In the genomic region with DNA sequence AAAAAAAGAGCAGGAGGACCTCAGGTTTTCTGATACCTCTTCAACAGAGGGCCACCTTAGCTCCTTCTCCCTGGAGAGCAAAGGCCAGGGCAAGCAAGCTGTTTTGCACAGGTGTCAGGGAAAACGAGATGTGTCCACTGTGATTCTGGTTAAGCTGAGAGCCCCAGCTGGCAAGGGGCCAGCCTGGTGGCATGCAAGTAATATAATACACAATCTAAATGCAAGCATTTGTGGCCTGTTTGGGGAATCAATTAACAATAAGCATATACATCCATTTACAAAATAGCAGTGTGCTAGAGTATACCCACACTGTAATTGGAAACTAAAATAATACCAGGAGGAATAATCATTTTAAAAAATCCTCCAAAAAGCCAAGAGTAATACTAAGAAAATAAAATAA, we compare ENCODE assay signal across 22 cellular contexts.
DNase-seq lines count a peak whose midpoint lies in the region; ATAC-seq and TF ChIP-seq lines count a peak whose summit lies in the region.
"Had no signal": no experiment of that assay in that cellular context is flagged by ENCODE, and none has a peak within 500 bp of the region (broad histone marks: within the 10 kb centered on the region; RNA-seq: fewer than 3 reads in every experiment).

No MANE protein-coding gene starts in this region.

- H3K9me2 ChIP-seq in GM23248 (ENCODE audit: insufficient read depth), result no peaks in the 10 kb centered on the region

- H3K79me2 ChIP-seq in GM23248 (ENCODE audit: insufficient read depth), result no peaks in the 10 kb centered on the region

- H3K4me3 ChIP-seq in right cardiac atrium (ENCODE audit: low read length) (no peak overlapping the region), right atrium auricular region (no peak overlapping the region), GM23248 (no peak overlapping the region)
- H3K4me3 ChIP-seq: PC-9, right lobe of liver, SK-N-MC, upper lobe of left lung had no signal

- peak overlapping the region; percentile 48 for H3K27ac ChIP-seq in right cardiac atrium (ENCODE audit: low read length)
- H3K27ac ChIP-seq in right atrium auricular region, result peak overlapping the region in 1 of 2 donors; percentile 74
- H3K27ac ChIP-seq in GM23248, result no peak overlapping the region
- H3K27ac ChIP-seq: HL-60, PC-9, right lobe of liver, SK-N-MC had no signal

- TF ChIP-seq CTCF in right atrium auricular region (IDR thresholded peaks at IDR 0.05), result no peak

- H3K4me1 ChIP-seq in right cardiac atrium (ENCODE audit: control insufficient read depth, insufficient read depth, low read length), result peaks cover 4% of the 10 kb centered on the region
- H3K4me1 ChIP-seq in right atrium auricular region, result peaks cover 0 to 25% of the 10 kb centered on the region in 2 donors
- peaks cover 58% of the 10 kb centered on the region for H3K4me1 ChIP-seq in GM23248 (ENCODE audit: insufficient read depth)
- H3K4me1 ChIP-seq: right lobe of liver had no signal

- in situ Hi-C loops in GM23248 (cut with MboI), result no loop called here

- peaks cover 34% of the 10 kb centered on the region for H3F3A ChIP-seq in GM23248 (ENCODE audit: insufficient read depth)

- H3K4me2 ChIP-seq in GM23248 (ENCODE audit: unreplicated experiment), result no peak overlapping the region
- H3K4me2 ChIP-seq: PC-9 had no signal

- no peak for ATAC-seq in right cardiac atrium
- ATAC-seq in GM18520 (IDR thresholded peaks at IDR 0.05; ENCODE audit: unreplicated experiment), result no peak
- ATAC-seq: activated T-helper 17 cell treated with anti-CD3 and anti-CD28 coated beads, Interleukin-2, amount 50 U/mL, for 72 hours; HCT116; right lobe of liver had no signal

- H3K27me3 ChIP-seq in right cardiac atrium (ENCODE audit: control insufficient read depth, insufficient read depth) (no peaks in the 10 kb centered on the region), right atrium auricular region (no peaks in the 10 kb centered on the region), GM23248 (replicated peaks; ENCODE audit: insufficient read depth) (no peaks in the 10 kb centered on the region)
- H3K27me3 ChIP-seq: right lobe of liver, upper lobe of left lung had no signal

- intact Hi-C loops in right cardiac atrium (cut with DNase I), result loop anchor here in 1 of 4 donors (10.0 kb wide), 1 partner anchor 64 kb away; no protein-coding TSS in a partner anchor

- no peaks in the 10 kb centered on the region for H4K20me1 ChIP-seq in GM23248 (ENCODE audit: insufficient read depth)

- WGBS in right cardiac atrium, result 27% methylated on average over 1 of the region's 1 CpG
- 55 to 67% methylated on average over 1 of the region's 1 CpG for WGBS in GM23248 (ENCODE audit: low coverage in 1 of 2, low lambda C conversion rate in 2 of 2, missing lambda C conversion rate in 2 of 2), 2 experiments

- H3K36me3 ChIP-seq in right atrium auricular region (no peaks in the 10 kb centered on the region), GM23248 (ENCODE audit: low read depth) (no peaks in the 10 kb centered on the region)
- H3K36me3 ChIP-seq: right lobe of liver, upper lobe of left lung had no signal

- H2AFZ ChIP-seq in GM23248, result no peak overlapping the region
- H2AFZ ChIP-seq: PC-9 had no signal

- no peaks in the 10 kb centered on the region for H3K9me3 ChIP-seq in right cardiac atrium (ENCODE audit: control insufficient read depth, low read length)
- no peaks in the 10 kb centered on the region for H3K9me3 ChIP-seq in right atrium auricular region
- no peaks in the 10 kb centered on the region for H3K9me3 ChIP-seq in GM23248 (ENCODE audit: low read depth)
- H3K9me3 ChIP-seq: right lobe of liver, upper lobe of left lung had no signal

- no peak overlapping the region for H3K9ac ChIP-seq in GM23248

- DNase-seq in right cardiac atrium, result peak in 1 of 3 donors; percentile 66
- DNase-seq in right atrium auricular region (ENCODE audit: low spot score), result no peak
- peak; percentile 89 for DNase-seq in NCI-H2171 treated with DMSO at 0.1 percent for 48 hours (lab: John Stamatoyannopoulos, UW)
- DNase-seq in iPS-NIHi11 (ENCODE audit: low spot score), result peak; percentile 26
- no peak for DNase-seq in cerebellum (ENCODE audit: low spot score)
- DNase-seq in GM23248, result no peak
- DNase-seq: activated CD4-positive, CD25-positive, alpha-beta regulatory T cell treated with anti-CD3 and anti-CD28 coated beads, Interleukin-2, amount 50 U/mL, for 72 hours; CD8-positive, alpha-beta memory T cell; cerebellar nuclear complex; endodermal cell; glutamatergic neuron; MV-4-11; PC-9; right lobe of liver; stimulated activated naive CD4-positive, alpha-beta T cell; T1000; upper lobe of left lung had no signal

Comparison
In these comparisons a context has a peak if more than half of its experiments do, and no peak if none do; other contexts are left out.
1. DNase-seq: peak in NCI-H2171 treated with DMSO at 0.1 percent for 48 hours (single experiment) and iPS-NIHi11 (single experiment); none in right atrium auricular region (single experiment), cerebellum (single experiment) and GM23248 (single experiment).